ENCODE assay signal across 10 cellular contexts in the genomic region with DNA sequence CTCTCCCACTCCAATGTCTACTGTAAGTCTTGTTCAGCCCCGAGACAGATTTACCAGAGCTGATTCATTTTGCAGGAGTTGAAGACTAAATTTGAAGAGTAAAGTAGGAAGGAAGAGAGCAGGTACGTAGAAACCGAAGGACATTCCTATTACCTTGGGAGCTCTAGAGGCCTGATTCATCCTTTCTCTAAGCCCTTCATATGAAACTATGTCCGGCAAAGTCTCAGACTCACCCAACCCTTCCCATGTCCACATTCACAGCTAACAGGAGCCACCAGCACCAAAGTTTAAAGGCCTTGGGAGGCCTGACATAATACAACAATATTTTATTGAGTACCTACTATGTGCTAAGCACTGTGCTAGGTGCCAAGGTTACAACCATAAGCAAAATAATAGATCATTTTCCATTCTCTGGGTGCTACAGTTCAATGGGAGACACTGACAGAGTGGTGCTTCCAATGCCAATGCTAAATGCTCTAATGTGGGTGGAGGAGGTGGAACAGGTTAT.
DNase-seq lines count a peak whose midpoint lies in the region; ATAC-seq and TF ChIP-seq lines count a peak whose summit lies in the region.
"Had no signal": no experiment of that assay in that cellular context is flagged by ENCODE, and none has a peak within 500 bp of the region (broad histone marks: within the 10 kb centered on the region; RNA-seq: fewer than 3 reads in every experiment).

No MANE protein-coding gene starts in this region.

- H3K9me3 Mint-ChIP-seq in activated naive CD4-positive, alpha-beta T cell treated with anti-CD3 and anti-CD28 coated beads, Interleukin-2, amount 10 ng/mL, durations not matched to agents 7 days and 5 days, result no peaks in the 10 kb centered on the region
- no peaks in the 10 kb centered on the region for H3K9me3 Mint-ChIP-seq in activated T-helper 17 cell treated with anti-CD3 and anti-CD28 coated beads, Interleukin-2, amount 50 U/mL, for 72 hours
- no peaks in the 10 kb centered on the region for H3K9me3 Mint-ChIP-seq in immature natural killer cell

- TF ChIP-seq EP300 in upper lobe of left lung (IDR thresholded peaks at IDR 0.05), result no peak

- CTCF ChIA-PET in activated naive CD4-positive, alpha-beta T cell treated with anti-CD3 and anti-CD28 coated beads, Interleukin-2, amount 10 ng/mL, durations not matched to agents 7 days and 5 days (lab: Charles Lee), result interaction anchor here (1.9 to 2.5 kb wide), 2 partner anchors 76 to 86 kb away, joined by 6 to 8 read pairs; a partner anchor contains a TSS

- H3K27ac ChIP-seq in upper lobe of left lung, result peak overlapping the region; percentile 50 to 79 (median 66)
- H3K27ac ChIP-seq: cardiac muscle cell, VCaP had no signal

- WGBS in upper lobe of left lung, 2 donors, result 89 to 93% methylated on average over 4 of the region's 4 CpGs

- peaks cover 12 to 15% (median 13%) of the 10 kb centered on the region in 4 donors for H3K4me1 ChIP-seq in upper lobe of left lung

- H3K4me3 ChIP-seq in upper lobe of left lung, result no peak overlapping the region
- H3K4me3 ChIP-seq: cardiac muscle cell had no signal

- H3K27ac Mint-ChIP-seq in activated naive CD4-positive, alpha-beta T cell treated with anti-CD3 and anti-CD28 coated beads, Interleukin-2, amount 10 ng/mL, durations not matched to agents 7 days and 5 days, result peak overlapping the region; percentile 97
- peak overlapping the region; percentile 96 for H3K27ac Mint-ChIP-seq in activated T-helper 17 cell treated with anti-CD3 and anti-CD28 coated beads, Interleukin-2, amount 50 U/mL, for 72 hours
- peak overlapping the region; percentile 76 to 98 (median 95) for H3K27ac Mint-ChIP-seq in immature natural killer cell

- H3K27me3 Mint-ChIP-seq in activated naive CD4-positive, alpha-beta T cell treated with anti-CD3 and anti-CD28 coated beads, Interleukin-2, amount 10 ng/mL, durations not matched to agents 7 days and 5 days, result no peaks in the 10 kb centered on the region
- no peaks in the 10 kb centered on the region for H3K27me3 Mint-ChIP-seq in activated T-helper 17 cell treated with anti-CD3 and anti-CD28 coated beads, Interleukin-2, amount 50 U/mL, for 72 hours
- peaks cover 0 to 2% (median 0%) of the 10 kb centered on the region in 3 donors for H3K27me3 Mint-ChIP-seq in immature natural killer cell (ENCODE audit: low read depth in 3 of 3)

- no peak for TF ChIP-seq CTCF in upper lobe of left lung (IDR thresholded peaks at IDR 0.05)

- no peak for TF ChIP-seq POLR2A in upper lobe of left lung (IDR thresholded peaks at IDR 0.05)

- H3K36me3 ChIP-seq in upper lobe of left lung, result no peaks in the 10 kb centered on the region
- H3K36me3 ChIP-seq: cardiac muscle cell had no signal

- no peak for ATAC-seq in activated T-helper 17 cell treated with anti-CD3 and anti-CD28 coated beads, Interleukin-2, amount 50 U/mL, for 72 hours (replicated peaks)
- ATAC-seq in upper lobe of left lung (ENCODE audit: low FRiP score in 2 of 2), result no peak
- no peak for ATAC-seq in HG03521 (IDR thresholded peaks at IDR 0.05; ENCODE audit: unreplicated experiment)

- no peaks in the 10 kb centered on the region for H3K9me3 ChIP-seq in upper lobe of left lung

- H3K4me3 Mint-ChIP-seq in activated naive CD4-positive, alpha-beta T cell treated with anti-CD3 and anti-CD28 coated beads, Interleukin-2, amount 10 ng/mL, durations not matched to agents 7 days and 5 days, result no peak overlapping the region
- H3K4me3 Mint-ChIP-seq in activated T-helper 17 cell treated with anti-CD3 and anti-CD28 coated beads, Interleukin-2, amount 50 U/mL, for 72 hours, result peak overlapping the region; percentile 66
- peak overlapping the region in 1 of 5 donors; percentile 78 for H3K4me3 Mint-ChIP-seq in immature natural killer cell

- H3K4me1 Mint-ChIP-seq in activated naive CD4-positive, alpha-beta T cell treated with anti-CD3 and anti-CD28 coated beads, Interleukin-2, amount 10 ng/mL, durations not matched to agents 7 days and 5 days, result peaks cover 22% of the 10 kb centered on the region
- H3K4me1 Mint-ChIP-seq in activated T-helper 17 cell treated with anti-CD3 and anti-CD28 coated beads, Interleukin-2, amount 50 U/mL, for 72 hours, result peaks cover 22% of the 10 kb centered on the region
- H3K4me1 Mint-ChIP-seq in immature natural killer cell, result peaks cover 17 to 21% of the 10 kb centered on the region in 2 donors

- H3K27me3 ChIP-seq in upper lobe of left lung, result no peaks in the 10 kb centered on the region
- H3K27me3 ChIP-seq: cardiac muscle cell had no signal

- DNase-seq in activated naive CD4-positive, alpha-beta T cell treated with anti-CD3 and anti-CD28 coated beads, Interleukin-2, amount 10 ng/mL, durations not matched to agents 7 days and 5 days, result no peak
- no peak for DNase-seq in activated naive CD4-positive, alpha-beta T cell treated with Interleukin-2 at 50 U/mL for 16 hours
- no peak for DNase-seq in immature natural killer cell
- DNase-seq in upper lobe of left lung, result no peak
- no peak for DNase-seq in NK-92 (lab: John Stamatoyannopoulos, UW; ENCODE audit: unreplicated experiment)
- DNase-seq in activated gamma-delta T cell treated with Interleukin-2 at 50 U/mL for 16 hours, result no peak

- no peaks in the 10 kb centered on the region for H3K36me3 Mint-ChIP-seq in activated naive CD4-positive, alpha-beta T cell treated with anti-CD3 and anti-CD28 coated beads, Interleukin-2, amount 10 ng/mL, durations not matched to agents 7 days and 5 days
- H3K36me3 Mint-ChIP-seq in activated T-helper 17 cell treated with anti-CD3 and anti-CD28 coated beads, Interleukin-2, amount 50 U/mL, for 72 hours (ENCODE audit: low read depth), result no peaks in the 10 kb centered on the region
- H3K36me3 Mint-ChIP-seq in immature natural killer cell, result no peaks in the 10 kb centered on the region
